14 cellular contexts compared by ENCODE assay signal in genomic region chr6:33610779-33611421, GRCh38. TPM values are rescaled to one million over a fixed set of nuclear protein-coding genes. Genes with fewer than 3 reads are reported as not detected.
DNase-seq lines count a peak whose midpoint lies in the region; ATAC-seq and TF ChIP-seq lines count a peak whose summit lies in the region.
"Had no signal": no experiment of that assay in that cellular context is flagged by ENCODE, and none has a peak within 500 bp of the region (broad histone marks: within the 10 kb centered on the region; RNA-seq: fewer than 3 reads in every experiment).

No MANE protein-coding gene starts in this region.

- H3K4me3 ChIP-seq in BLaER1 treated with 17β-estradiol and CSF1 and Interleukin-3, amounts not matched to agents 10 nM and 100 nM, result no peak overlapping the region
- H3K4me3 ChIP-seq in hepatocyte (no peak overlapping the region), osteoblast (ENCODE audit: insufficient read depth, low read length) (no peak overlapping the region)

- DNase-seq in amygdala (lab: John Stamatoyannopoulos, UW) (peak in 45 of 56 donors; percentile 13 to 83 (median 52)), hepatocyte (ENCODE audit: low spot score) (no peak), osteoblast (ENCODE audit: insufficient read length, low spot score, missing footprints) (peak; percentile 49), NCI-H82 (lab: John Stamatoyannopoulos, UW) (no peak), OCI-M1 (lab: John Stamatoyannopoulos, UW) (no peak)
- DNase-seq in activated CD4-positive, alpha-beta T cell treated with anti-CD3 and anti-CD28 coated beads for 36 hours, result no peak
- DNase-seq: activated naive CD4-positive, alpha-beta T cell treated with anti-CD3 and anti-CD28 coated beads, Interleukin-2, amount 50 U/mL, for 16 hours; DND-41; MV-4-11; NCI-H526; stimulated activated CD4-positive, alpha-beta T cell treated with anti-CD3 and anti-CD28 coated beads, Interleukin-4, amount 100 ng/mL, for 1 hour had no signal

- peaks cover 10 to 66% (median 52%) of the 10 kb centered on the region in 10 experiments for H3K4me1 ChIP-seq in BLaER1 treated with 17β-estradiol and CSF1 and Interleukin-3, amounts not matched to agents 10 nM and 100 nM
- H3K4me1 ChIP-seq in hepatocyte (ENCODE audit: insufficient read depth), result peaks cover 10% of the 10 kb centered on the region
- peaks cover 44% of the 10 kb centered on the region for H3K4me1 ChIP-seq in osteoblast (ENCODE audit: insufficient read depth, low read length)

- H3K27ac ChIP-seq in BLaER1 treated with 17β-estradiol and CSF1 and Interleukin-3, amounts not matched to agents 10 nM and 100 nM, result peak overlapping the region in 3 of 11 experiments; percentile 17 to 63 (median 27); a peak in 4 of 22 replicates
- H3K27ac ChIP-seq in hepatocyte (peak overlapping the region; percentile 31), osteoblast (ENCODE audit: low read depth, low read length) (no peak overlapping the region)

- no peaks in the 10 kb centered on the region for H3K36me3 Mint-ChIP-seq in activated CD4-positive, alpha-beta T cell treated with anti-CD3 and anti-CD28 coated beads for 36 hours (ENCODE audit: low read depth)
- H3K36me3 Mint-ChIP-seq: natural killer cell treated with Interleukin-12 subunit alpha and Interleukin-12 subunit beta and Interleukin-15 and Interleukin-18, amount 100 ng/mL, for 72 hours had no signal

- no peak overlapping the region for H3K4me3 Mint-ChIP-seq in activated CD4-positive, alpha-beta T cell treated with anti-CD3 and anti-CD28 coated beads for 36 hours
- H3K4me3 Mint-ChIP-seq: natural killer cell treated with Interleukin-12 subunit alpha and Interleukin-12 subunit beta and Interleukin-15 and Interleukin-18, amount 100 ng/mL, for 72 hours had no signal

- H3K9me3 Mint-ChIP-seq in activated CD4-positive, alpha-beta T cell treated with anti-CD3 and anti-CD28 coated beads for 36 hours (ENCODE audit: low read depth), result no peaks in the 10 kb centered on the region
- H3K9me3 Mint-ChIP-seq: natural killer cell treated with Interleukin-12 subunit alpha and Interleukin-12 subunit beta and Interleukin-15 and Interleukin-18, amount 100 ng/mL, for 72 hours had no signal

- WGBS in hepatocyte (ENCODE audit: low lambda C conversion rate, missing lambda C conversion rate), result 51% methylated on average over 13 of the region's 13 CpGs

- H3K79me2 ChIP-seq in hepatocyte, result no peaks in the 10 kb centered on the region
- H3K79me2 ChIP-seq in osteoblast (ENCODE audit: insufficient read depth, low read length), result no peaks in the 10 kb centered on the region

- intact Hi-C loops in activated CD4-positive, alpha-beta T cell treated with anti-CD3 and anti-CD28 coated beads for 36 hours (cut with DNase I, micrococcal nuclease), result no loop called here

- H2AFZ ChIP-seq in hepatocyte (no peak overlapping the region), osteoblast (ENCODE audit: low read length) (no peak overlapping the region)

- H3K36me3 ChIP-seq in BLaER1 treated with 17β-estradiol and CSF1 and Interleukin-3, amounts not matched to agents 10 nM and 100 nM, result no peaks in the 10 kb centered on the region
- H3K36me3 ChIP-seq in hepatocyte (replicated peaks; ENCODE audit: insufficient read depth, low read depth) (no peaks in the 10 kb centered on the region), osteoblast (ENCODE audit: insufficient read depth, low read length) (no peaks in the 10 kb centered on the region)

- no peaks in the 10 kb centered on the region for H3K27me3 Mint-ChIP-seq in activated CD4-positive, alpha-beta T cell treated with anti-CD3 and anti-CD28 coated beads for 36 hours

- no peaks in the 10 kb centered on the region for H3K4me1 Mint-ChIP-seq in activated CD4-positive, alpha-beta T cell treated with anti-CD3 and anti-CD28 coated beads for 36 hours

- H3K9me3 ChIP-seq in BLaER1 treated with 17β-estradiol and CSF1 and Interleukin-3, amounts not matched to agents 10 nM and 100 nM (replicated peaks in 1 of 11), result peaks cover 0 to 5% (median 0%) of the 10 kb centered on the region in 11 experiments; a peak in 2 of 22 replicates
- H3K9me3 ChIP-seq in hepatocyte (ENCODE audit: low read depth) (no peaks in the 10 kb centered on the region), osteoblast (ENCODE audit: low read depth, low read length) (no peaks in the 10 kb centered on the region)

- POLR2A ChIA-PET in activated CD4-positive, alpha-beta T cell treated with anti-CD3 and anti-CD28 coated beads for 36 hours (lab: Charles Lee), result no interaction called here

- H3K4me2 ChIP-seq in BLaER1 treated with 17β-estradiol and CSF1 and Interleukin-3, amounts not matched to agents 10 nM and 100 nM, result peak overlapping the region in 9 of 11 experiments; percentile 70 to 89 (median 84); a peak in 17 of 22 replicates
- H3K4me2 ChIP-seq in hepatocyte (no peak overlapping the region), osteoblast (ENCODE audit: insufficient read depth, low read length) (no peak overlapping the region)

- no peak overlapping the region for H3K27ac Mint-ChIP-seq in activated CD4-positive, alpha-beta T cell treated with anti-CD3 and anti-CD28 coated beads for 36 hours
- H3K27ac Mint-ChIP-seq: natural killer cell treated with Interleukin-12 subunit alpha and Interleukin-12 subunit beta and Interleukin-15 and Interleukin-18, amount 100 ng/mL, for 72 hours had no signal

- H3K9ac ChIP-seq in BLaER1 treated with 17β-estradiol and CSF1 and Interleukin-3, amounts not matched to agents 10 nM and 100 nM, result peak overlapping the region in 2 of 11 experiments; percentile 33 to 55; a peak in 6 of 22 replicates

- TF ChIP-seq CTCF in hepatocyte (IDR thresholded peaks at IDR 0.05; ENCODE audit: poor library complexity) (no peak), osteoblast (IDR thresholded peaks at IDR 0.05; ENCODE audit: extremely low read depth, low read depth, low read length) (no peak)

- no peaks in the 10 kb centered on the region for H4K20me1 ChIP-seq in BLaER1 treated with 17β-estradiol and CSF1 and Interleukin-3, amounts not matched to agents 10 nM and 100 nM
- H4K20me1 ChIP-seq in hepatocyte (ENCODE audit: insufficient read depth, poor library complexity, severe bottlenecking) (no peaks in the 10 kb centered on the region), osteoblast (ENCODE audit: insufficient read depth, low read length) (no peaks in the 10 kb centered on the region)

- ATAC-seq in HG02571 (IDR thresholded peaks at IDR 0.05; ENCODE audit: unreplicated experiment), result no peak
- no peak for ATAC-seq in activated CD4-positive, alpha-beta T cell treated with anti-CD3 and anti-CD28 coated beads for 36 hours
- ATAC-seq: natural killer cell treated with Interleukin-12 subunit alpha and Interleukin-12 subunit beta and Interleukin-15 and Interleukin-18, amount 100 ng/mL, for 72 hours had no signal

- H3K9me2 ChIP-seq in hepatocyte (replicated peaks; ENCODE audit: insufficient read depth), result no peaks in the 10 kb centered on the region

- no peaks in the 10 kb centered on the region for H3K27me3 ChIP-seq in BLaER1 treated with 17β-estradiol and CSF1 and Interleukin-3, amounts not matched to agents 10 nM and 100 nM
- H3K27me3 ChIP-seq in hepatocyte (no peaks in the 10 kb centered on the region), osteoblast (ENCODE audit: insufficient read depth, low read length) (no peaks in the 10 kb centered on the region)

- CTCF ChIA-PET in activated CD4-positive, alpha-beta T cell treated with anti-CD3 and anti-CD28 coated beads for 36 hours (lab: Charles Lee), result interaction anchor here (0.7 to 2.7 kb wide), 3 partner anchors 22 to 1755 kb away, joined by 3 to 11 read pairs (median 4); no protein-coding TSS in a partner anchor

RNA-seq across cellular contexts. Expression of gene ITPR3, which starts 10.2 kb away (rescaled TPM):
- total RNA-seq in hepatocyte, result 27.3 and 39.6 TPM in 2 replicates
- 14.8 and 16.5 TPM in 2 replicates for polyA plus RNA-seq in hepatocyte
- total RNA-seq in osteoblast, result 46.7 and 52.2 TPM in 2 replicates
- 10 to 100 TPM; 42.6 to 42.9 TPM for total RNA-seq in activated CD4-positive, alpha-beta T cell treated with anti-CD3 and anti-CD28 coated beads for 36 hours

RNA-seq across cellular contexts. Expression of gene BAK1, which starts 30.8 kb away (rescaled TPM):
- 18.6 and 24.0 TPM in 2 replicates for total RNA-seq in hepatocyte
- polyA plus RNA-seq in hepatocyte, result 23.6 and 33.1 TPM in 2 replicates
- total RNA-seq in osteoblast, result 13.3 and 13.8 TPM in 2 replicates
- total RNA-seq in activated CD4-positive, alpha-beta T cell treated with anti-CD3 and anti-CD28 coated beads for 36 hours, result 10 to 100 TPM; 37.0 to 43.3 TPM

Comparison
In these comparisons a context has a peak if more than half of its experiments do, and no peak if none do; other contexts are left out.
1. H3K4me2 ChIP-seq: peak in BLaER1 treated with 17β-estradiol and CSF1 and Interleukin-3, amounts not matched to agents 10 nM and 100 nM (9 of 11); none in hepatocyte (single experiment) and osteoblast (single experiment).
2. DNase-seq: peak in amygdala (45 of 56) and osteoblast (single experiment); none in hepatocyte (single experiment), NCI-H82 (single experiment), OCI-M1 (single experiment) and activated CD4-positive, alpha-beta T cell treated with anti-CD3 and anti-CD28 coated beads for 36 hours (single experiment).